11 cellular contexts compared by ENCODE assay signal in genomic region chr2:152405206-152406118, GRCh38.
DNase-seq lines count a peak whose midpoint lies in the region; ATAC-seq and TF ChIP-seq lines count a peak whose summit lies in the region.
"Had no signal": no experiment of that assay in that cellular context is flagged by ENCODE, and none has a peak within 500 bp of the region (broad histone marks: within the 10 kb centered on the region; RNA-seq: fewer than 3 reads in every experiment).

No MANE protein-coding gene starts in this region.

- 58 to 89% methylated on average over 2 of the region's 2 CpGs for WGBS in lung, 2 donors

- H3K36me3 Mint-ChIP-seq in HFFc6 (ENCODE audit: low read depth): no peaks in the 10 kb centered on the region

- TF ChIP-seq CTCF in HFFc6 (IDR thresholded peaks at IDR 0.05) (no peak), ascending aorta (IDR thresholded peaks at IDR 0.05) (no peak), lung (IDR thresholded peaks at IDR 0.05; ENCODE audit: control extremely low read depth, extremely low read depth) (no peak)

- ATAC-seq in lung (ENCODE audit: insufficient read depth, low FRiP score) (no peak), HG03159 (IDR thresholded peaks at IDR 0.05; ENCODE audit: unreplicated experiment) (no peak)

- H3K9me3 Mint-ChIP-seq in HFFc6: no peaks in the 10 kb centered on the region

- H3K9me3 ChIP-seq in ascending aorta (no peaks in the 10 kb centered on the region), lung (ENCODE audit: control insufficient read depth in 2 of 2, insufficient read depth in 1 of 2, low read length in 1 of 2) (no peaks in the 10 kb centered on the region)

- H3K4me3 ChIP-seq in ascending aorta (peak overlapping the region in 1 of 2 donors; percentile 6), lung (no peak overlapping the region)

- intact Hi-C loops in ascending aorta (cut with DNase I): loop anchor here (5.0 kb wide), 1 partner anchor 68 kb away; the partner anchor contains the start of gene FMNL2

- peak; percentile 44 for DNase-seq in CD1c-positive myeloid dendritic cell (ENCODE audit: extremely low spot score)
- no peak for DNase-seq in HFFc6
- no peak for DNase-seq in ascending aorta (ENCODE audit: low spot score in 2 of 2)
- DNase-seq in lung (ENCODE audit: low spot score): no peak
- no peak for DNase-seq in UCSD-AML1 (lab: John Stamatoyannopoulos, UW; ENCODE audit: unreplicated experiment)
- DNase-seq in NCI-H2196 (lab: John Stamatoyannopoulos, UW; ENCODE audit: unreplicated experiment): no peak
- no peak for DNase-seq in SKM-1 (lab: John Stamatoyannopoulos, UW; ENCODE audit: unreplicated experiment)
- DNase-seq: activated CD8-positive, alpha-beta memory T cell treated with anti-CD3 and anti-CD28 coated beads for 24 hours; COR-L47; H7 had no signal

- H3K4me1 ChIP-seq in ascending aorta (peaks cover 31 to 71% of the 10 kb centered on the region in 2 donors), lung (ENCODE audit: control insufficient read depth in 2 of 2, insufficient read depth in 2 of 2, low read length in 2 of 2) (peaks cover 14 to 35% of the 10 kb centered on the region in 2 donors)

- H3K4me3 Mint-ChIP-seq in HFFc6: peak overlapping the region; percentile 13

- H3K36me3 ChIP-seq in ascending aorta: no peaks in the 10 kb centered on the region
- H3K36me3 ChIP-seq in lung (ENCODE audit: control insufficient read depth in 2 of 2, insufficient read depth in 2 of 2, low read length in 2 of 2): no peaks in the 10 kb centered on the region

- H3K27me3 ChIP-seq in ascending aorta: no peaks in the 10 kb centered on the region
- H3K27me3 ChIP-seq in lung (ENCODE audit: control insufficient read depth, insufficient read depth): no peaks in the 10 kb centered on the region

- H3K27ac ChIP-seq in ascending aorta (peak overlapping the region; percentile 74 to 85), lung (ENCODE audit: low read depth in 1 of 2, low read length in 1 of 2) (peak overlapping the region; percentile 43 to 45)

- H3K27ac Mint-ChIP-seq in HFFc6: peak overlapping the region; percentile 86; the same call in 1 of the 2 replicates

- H3K4me1 Mint-ChIP-seq in HFFc6 (ENCODE audit: low read depth): peaks cover 74% of the 10 kb centered on the region

- no peaks in the 10 kb centered on the region for H3K27me3 Mint-ChIP-seq in HFFc6 (ENCODE audit: insufficient read depth)
